In genomic region chr6:106642476-106642875, GRCh38 we compare ENCODE assay signal across 1 cellular context.
TF ChIP-seq lines count a peak whose summit lies in the region.

No MANE protein-coding gene starts in this region.

TF ChIP-seq in WTC11, 78 proteins besides CTCF, POLR2A, EP300 and RAD21 (continued from another document):
- no peak for TF ChIP-seq ZNF425 (CRISPR knock-in tag; conservative IDR thresholded peaks at IDR 0.05)
